19 cellular contexts compared by ENCODE assay signal in genomic region chr13:102291587-102292218, GRCh38.
DNase-seq lines count a peak whose midpoint lies in the region; ATAC-seq and TF ChIP-seq lines count a peak whose summit lies in the region.
"Had no signal": no experiment of that assay in that cellular context is flagged by ENCODE, and none has a peak within 500 bp of the region (broad histone marks: within the 10 kb centered on the region; RNA-seq: fewer than 3 reads in every experiment).

No MANE protein-coding gene starts in this region.

- H3K4me3 ChIP-seq in breast epithelium (no peak overlapping the region), fibroblast of villous mesenchyme (ENCODE audit: low read depth, low read length) (no peak overlapping the region), retinal pigment epithelial cell (ENCODE audit: low read length) (no peak overlapping the region), H7 (ENCODE audit: insufficient read depth, low read depth, low read length) (no peak overlapping the region)
- H3K4me3 ChIP-seq: neural progenitor cell, psoas muscle had no signal

- H3K9me3 ChIP-seq in breast epithelium: no peaks in the 10 kb centered on the region
- H3K9me3 ChIP-seq: psoas muscle had no signal

- H3K4me1 Mint-ChIP-seq in MCF 10A (ENCODE audit: insufficient read depth, unreplicated experiment): peaks cover 15% of the 10 kb centered on the region
- H3K4me1 Mint-ChIP-seq in activated T-helper 2 cell treated with anti-CD3 and anti-CD28 coated beads, Interferon-gamma antibody, Interleukin-2, Interleukin-4, amounts not matched to agents 10 μg/mL and 5 μg/mL and 100 μg/mL, durations not matched to agents 14 hours and 24 hours and 36 hours (ENCODE audit: low read depth): no peaks in the 10 kb centered on the region
- H3K4me1 Mint-ChIP-seq: stimulated activated memory B cell treated with anti-CD40 and anti-IgM and Interleukin-4, amounts not matched to agents 10 μg/mL and 1 μg/mL and 100 μg/mL, for 72 hours had no signal

- no TSS peak for BruUV-seq in MCF 10A (replicated peaks; lab: Mats Ljungman, UMichigan)

- no peaks in the 10 kb centered on the region for H3K36me3 Mint-ChIP-seq in MCF 10A (ENCODE audit: insufficient read depth, unreplicated experiment)
- H3K36me3 Mint-ChIP-seq in activated T-helper 2 cell treated with anti-CD3 and anti-CD28 coated beads, Interferon-gamma antibody, Interleukin-2, Interleukin-4, amounts not matched to agents 10 μg/mL and 5 μg/mL and 100 μg/mL, durations not matched to agents 14 hours and 24 hours and 36 hours (ENCODE audit: low read depth): no peaks in the 10 kb centered on the region
- H3K36me3 Mint-ChIP-seq: neural progenitor cell; stimulated activated memory B cell treated with anti-CD40 and anti-IgM and Interleukin-4, amounts not matched to agents 10 μg/mL and 1 μg/mL and 100 μg/mL, for 72 hours had no signal

- H3K4me1 ChIP-seq in breast epithelium: no peaks in the 10 kb centered on the region
- H3K4me1 ChIP-seq: psoas muscle had no signal

- TF ChIP-seq CTCF in MCF 10A (IDR thresholded peaks at IDR 0.05; ENCODE audit: unreplicated experiment) (no peak), breast epithelium (IDR thresholded peaks at IDR 0.05) (no peak), fibroblast of villous mesenchyme (IDR thresholded peaks at IDR 0.05; ENCODE audit: insufficient read depth, low read depth, low read length) (no peak), retinal pigment epithelial cell (conservative IDR thresholded peaks at IDR 0.05; ENCODE audit: low read depth, low read length) (no peak)

- POLR2A ChIA-PET in MCF 10A (lab: Yijun Ruan, JAX): interaction anchor here (1.6 kb wide), 1 partner anchor 81 kb away, joined by 4 read pairs; no protein-coding TSS in a partner anchor

- H3K4me3 Mint-ChIP-seq in MCF 10A (ENCODE audit: unreplicated experiment): no peak overlapping the region
- no peak overlapping the region for H3K4me3 Mint-ChIP-seq in activated T-helper 2 cell treated with anti-CD3 and anti-CD28 coated beads, Interferon-gamma antibody, Interleukin-2, Interleukin-4, amounts not matched to agents 10 μg/mL and 5 μg/mL and 100 μg/mL, durations not matched to agents 14 hours and 24 hours and 36 hours (ENCODE audit: low read depth)
- H3K4me3 Mint-ChIP-seq: neural progenitor cell; stimulated activated memory B cell treated with anti-CD40 and anti-IgM and Interleukin-4, amounts not matched to agents 10 μg/mL and 1 μg/mL and 100 μg/mL, for 72 hours had no signal

- ATAC-seq in GM21360 (IDR thresholded peaks at IDR 0.05; ENCODE audit: unreplicated experiment): no peak
- ATAC-seq: psoas muscle; stimulated activated memory B cell treated with anti-CD40 and anti-IgM and Interleukin-4, amounts not matched to agents 10 μg/mL and 1 μg/mL and 100 μg/mL, for 72 hours had no signal

- no peaks in the 10 kb centered on the region for H3K27me3 Mint-ChIP-seq in MCF 10A (ENCODE audit: insufficient read depth, unreplicated experiment)
- H3K27me3 Mint-ChIP-seq in activated T-helper 2 cell treated with anti-CD3 and anti-CD28 coated beads, Interferon-gamma antibody, Interleukin-2, Interleukin-4, amounts not matched to agents 10 μg/mL and 5 μg/mL and 100 μg/mL, durations not matched to agents 14 hours and 24 hours and 36 hours (ENCODE audit: low read depth): no peaks in the 10 kb centered on the region
- H3K27me3 Mint-ChIP-seq: stimulated activated memory B cell treated with anti-CD40 and anti-IgM and Interleukin-4, amounts not matched to agents 10 μg/mL and 1 μg/mL and 100 μg/mL, for 72 hours had no signal

- CTCF ChIA-PET in MCF 10A (lab: Yijun Ruan, JAX): interaction anchor here (1.8 kb wide), 1 partner anchor 263 kb away, joined by 4 read pairs; no protein-coding TSS in a partner anchor

- H3K27ac Mint-ChIP-seq in MCF 10A (ENCODE audit: low read depth, unreplicated experiment): no peak overlapping the region
- H3K27ac Mint-ChIP-seq in activated T-helper 2 cell treated with anti-CD3 and anti-CD28 coated beads, Interferon-gamma antibody, Interleukin-2, Interleukin-4, amounts not matched to agents 10 μg/mL and 5 μg/mL and 100 μg/mL, durations not matched to agents 14 hours and 24 hours and 36 hours: no peak overlapping the region
- H3K27ac Mint-ChIP-seq: neural progenitor cell; stimulated activated memory B cell treated with anti-CD40 and anti-IgM and Interleukin-4, amounts not matched to agents 10 μg/mL and 1 μg/mL and 100 μg/mL, for 72 hours had no signal

- H3K27me3 ChIP-seq in breast epithelium (no peaks in the 10 kb centered on the region), H7 (ENCODE audit: control insufficient read depth, insufficient read depth, low read length) (no peaks in the 10 kb centered on the region)
- H3K27me3 ChIP-seq: neural progenitor cell had no signal

- TF ChIP-seq POLR2A in breast epithelium (IDR thresholded peaks at IDR 0.05): no peak

- no peaks in the 10 kb centered on the region for H3K36me3 ChIP-seq in breast epithelium
- H3K36me3 ChIP-seq in H7 (replicated peaks; ENCODE audit: control insufficient read depth, insufficient read depth, low read length): no peaks in the 10 kb centered on the region
- H3K36me3 ChIP-seq: neural progenitor cell had no signal

- DNase-seq in MCF 10A (ENCODE audit: unreplicated experiment): peak; percentile 42
- DNase-seq in breast epithelium (ENCODE audit: low spot score in 2 of 2): no peak
- peak; percentile 54 for DNase-seq in astrocyte of the hippocampus (ENCODE audit: low read depth, low spot score)
- peak; percentile 19 for DNase-seq in fibroblast of villous mesenchyme (ENCODE audit: low read depth)
- peak; percentile 66 for DNase-seq in retinal pigment epithelial cell (ENCODE audit: low read depth)
- DNase-seq in H7: no peak
- DNase-seq in activated T-helper 2 cell treated with anti-CD3 and anti-CD28 coated beads, Interferon-gamma antibody, Interleukin-2, Interleukin-4, amounts not matched to agents 10 μg/mL and 5 μg/mL and 100 μg/mL, durations not matched to agents 14 hours and 24 hours and 36 hours (ENCODE audit: low spot score): no peak
- DNase-seq: activated CD4-positive, alpha-beta T cell treated with anti-CD3 and anti-CD28 coated beads for 1 hour; DMS 273 treated with DMSO at 0.1 percent for 48 hours; effector memory CD4-positive, alpha-beta T cell; GOT3; MV-4-11; NCI-H2029 treated with DMSO at 0.1 percent for 48 hours; NCI-H446 treated with DMSO at 0.1 percent for 48 hours; psoas muscle; T1000 had no signal

- no peaks in the 10 kb centered on the region for H3K9me3 Mint-ChIP-seq in MCF 10A (ENCODE audit: unreplicated experiment)
- no peaks in the 10 kb centered on the region for H3K9me3 Mint-ChIP-seq in activated T-helper 2 cell treated with anti-CD3 and anti-CD28 coated beads, Interferon-gamma antibody, Interleukin-2, Interleukin-4, amounts not matched to agents 10 μg/mL and 5 μg/mL and 100 μg/mL, durations not matched to agents 14 hours and 24 hours and 36 hours
- H3K9me3 Mint-ChIP-seq: neural progenitor cell; stimulated activated memory B cell treated with anti-CD40 and anti-IgM and Interleukin-4, amounts not matched to agents 10 μg/mL and 1 μg/mL and 100 μg/mL, for 72 hours had no signal

- no peak overlapping the region for H3K27ac ChIP-seq in breast epithelium
- H3K27ac ChIP-seq: neural progenitor cell, psoas muscle had no signal

- intact Hi-C loops in MCF 10A (cut with micrococcal nuclease): no loop called here
- intact Hi-C loops in breast epithelium (cut with DNase I; ENCODE audit: low total_unique reads): no loop called here
- intact Hi-C loops in activated T-helper 2 cell treated with anti-CD3 and anti-CD28 coated beads, Interferon-gamma antibody, Interleukin-2, Interleukin-4, amounts not matched to agents 10 μg/mL and 5 μg/mL and 100 μg/mL, durations not matched to agents 14 hours and 24 hours and 36 hours (cut with micrococcal nuclease): no loop called here

Comparison
In these comparisons a context has a peak if more than half of its experiments do, and no peak if none do; other contexts are left out.
1. DNase-seq: peak in MCF 10A (single experiment), astrocyte of the hippocampus (single experiment), fibroblast of villous mesenchyme (single experiment) and retinal pigment epithelial cell (single experiment); none in breast epithelium (0 of 2), H7 (single experiment) and activated T-helper 2 cell treated with anti-CD3 and anti-CD28 coated beads, Interferon-gamma antibody, Interleukin-2, Interleukin-4, amounts not matched to agents 10 μg/mL and 5 μg/mL and 100 μg/mL, durations not matched to agents 14 hours and 24 hours and 36 hours (single experiment).